ENCODE assay signal across 9 cellular contexts in genomic region chr3:187367561-187368103, GRCh38. TPM values are rescaled to one million over a fixed set of nuclear protein-coding genes. Genes with fewer than 3 reads are reported as not detected.
DNase-seq lines count a peak whose midpoint lies in the region; ATAC-seq and TF ChIP-seq lines count a peak whose summit lies in the region.
"Had no signal": no experiment of that assay in that cellular context is flagged by ENCODE, and none has a peak within 500 bp of the region (broad histone marks: within the 10 kb centered on the region; RNA-seq: fewer than 3 reads in every experiment).

No MANE protein-coding gene starts in this region.

- peaks cover 14% of the 10 kb centered on the region for H3K4me1 Mint-ChIP-seq in activated naive CD8-positive, alpha-beta T cell treated with anti-CD3 and anti-CD28 coated beads for 36 hours

- TF ChIP-seq POLR2A in transverse colon (IDR thresholded peaks at IDR 0.05): no peak

- H3K4me3 ChIP-seq in lung (no peak overlapping the region), transverse colon (peak overlapping the region in 3 of 4 donors; percentile 40 to 71 (median 47))

- H3K36me3 Mint-ChIP-seq in activated naive CD8-positive, alpha-beta T cell treated with anti-CD3 and anti-CD28 coated beads for 36 hours: peaks cover 32% of the 10 kb centered on the region

- intact Hi-C loops in transverse colon (cut with DNase I; ENCODE audit: low total_unique reads): no loop called here

- H3K9me3 ChIP-seq in lung (ENCODE audit: control insufficient read depth in 2 of 2, insufficient read depth in 1 of 2, low read length in 1 of 2) (no peaks in the 10 kb centered on the region), transverse colon (no peaks in the 10 kb centered on the region)

- no peak overlapping the region for H3K4me3 Mint-ChIP-seq in activated naive CD8-positive, alpha-beta T cell treated with anti-CD3 and anti-CD28 coated beads for 36 hours

- H3K4me1 ChIP-seq in lung (ENCODE audit: control insufficient read depth in 2 of 2, insufficient read depth in 2 of 2, low read length in 2 of 2): peaks cover 0 to 6% of the 10 kb centered on the region in 2 donors
- peaks cover 9 to 24% (median 15%) of the 10 kb centered on the region in 4 donors for H3K4me1 ChIP-seq in transverse colon

- WGBS in lung, 2 donors: 87 to 97% methylated on average over 27 to 29 of the region's 29 CpGs
- WGBS in transverse colon (ENCODE audit: low coverage in 1 of 2), 2 donors: 51 to 87% methylated on average over 5 to 18 of the region's 29 CpGs

- H3K27ac Mint-ChIP-seq in activated naive CD8-positive, alpha-beta T cell treated with anti-CD3 and anti-CD28 coated beads for 36 hours: peak overlapping the region; percentile 98

- TF ChIP-seq EP300 in transverse colon (IDR thresholded peaks at IDR 0.05; ENCODE audit: low read depth): no peak

- H3K27ac ChIP-seq in lung (ENCODE audit: low read depth in 1 of 2, low read length in 1 of 2) (peak overlapping the region; percentile 84 to 97), transverse colon (peak overlapping the region; percentile 85 to 94 (median 86))

- H3K36me3 ChIP-seq in lung (ENCODE audit: control insufficient read depth in 2 of 2, insufficient read depth in 2 of 2, low read length in 2 of 2): peaks cover 2% of the 10 kb centered on the region in 2 donors
- peaks cover 0 to 8% (median 2%) of the 10 kb centered on the region in 4 donors for H3K36me3 ChIP-seq in transverse colon

- no peak for ATAC-seq in lung (ENCODE audit: insufficient read depth, low FRiP score)
- no peak for ATAC-seq in GM18858 (IDR thresholded peaks at IDR 0.05; ENCODE audit: unreplicated experiment)

- H3K9me3 Mint-ChIP-seq in activated naive CD8-positive, alpha-beta T cell treated with anti-CD3 and anti-CD28 coated beads for 36 hours: peaks cover 4% of the 10 kb centered on the region

- peak; percentile 16 for DNase-seq in activated CD4-positive, alpha-beta T cell treated with anti-CD3 and anti-CD28 coated beads for 1 hour
- DNase-seq in activated CD4-positive, alpha-beta T cell treated with anti-CD3 and anti-CD28 coated beads, Interleukin-2, amount 50 U/mL, for 1 hour: no peak
- peak; percentile 9 for DNase-seq in activated naive CD8-positive, alpha-beta T cell treated with anti-CD3 and anti-CD28 coated beads for 36 hours
- DNase-seq in lung (ENCODE audit: low spot score) (no peak), transverse colon (no peak), NCI-H187 treated with DMSO at 0.1 percent for 48 hours (lab: John Stamatoyannopoulos, UW) (no peak), DMS153 treated with DMSO at 0.1 percent for 48 hours (lab: John Stamatoyannopoulos, UW; ENCODE audit: unreplicated experiment) (no peak)
- DNase-seq: H7 had no signal

- H3K27me3 ChIP-seq in lung (ENCODE audit: control insufficient read depth, insufficient read depth) (no peaks in the 10 kb centered on the region), transverse colon (no peaks in the 10 kb centered on the region)

- H3K27me3 Mint-ChIP-seq in activated naive CD8-positive, alpha-beta T cell treated with anti-CD3 and anti-CD28 coated beads for 36 hours: no peaks in the 10 kb centered on the region

- in situ Hi-C loops in transverse colon (cut with MboI; ENCODE audit: low pct_ligation_motif_present in 1 of 4, low pct_unique_long_range_greater_than_20kb in 1 of 4, low sequenced_read_pairs in 3 of 4): no loop called here

- TF ChIP-seq CTCF in lung (IDR thresholded peaks at IDR 0.05; ENCODE audit: control extremely low read depth, extremely low read depth): no peak
- no peak for TF ChIP-seq CTCF in transverse colon (IDR thresholded peaks at IDR 0.05)

RNA-seq across cellular contexts. Expression of gene RTP4, which starts 0.6 kb away (rescaled TPM):
- total RNA-seq in activated naive CD8-positive, alpha-beta T cell treated with anti-CD3 and anti-CD28 coated beads for 36 hours: 1 to 10 TPM; 4.6 to 4.9 TPM
- total RNA-seq in lung: 1 to 10 TPM; 2.4 to 3.9 TPM
- polyA plus RNA-seq in lung: 1 to 10 TPM; 4.8 to 6.4 TPM
- 1 to 10 TPM in 2 of 4 donors, not detected in 2; 4.1 to 4.9 TPM for total RNA-seq in transverse colon
- total RNA-seq: H7 had no signal

Comparison
In these comparisons a context has a peak if more than half of its experiments do, and no peak if none do; other contexts are left out.
1. DNase-seq: peak in activated CD4-positive, alpha-beta T cell treated with anti-CD3 and anti-CD28 coated beads for 1 hour (single experiment) and activated naive CD8-positive, alpha-beta T cell treated with anti-CD3 and anti-CD28 coated beads for 36 hours (single experiment); none in activated CD4-positive, alpha-beta T cell treated with anti-CD3 and anti-CD28 coated beads, Interleukin-2, amount 50 U/mL, for 1 hour (single experiment), lung (single experiment), transverse colon (single experiment), NCI-H187 treated with DMSO at 0.1 percent for 48 hours (single experiment) and DMS153 treated with DMSO at 0.1 percent for 48 hours (single experiment).